ENCODE assay signal across 8 cellular contexts in the genomic region with DNA sequence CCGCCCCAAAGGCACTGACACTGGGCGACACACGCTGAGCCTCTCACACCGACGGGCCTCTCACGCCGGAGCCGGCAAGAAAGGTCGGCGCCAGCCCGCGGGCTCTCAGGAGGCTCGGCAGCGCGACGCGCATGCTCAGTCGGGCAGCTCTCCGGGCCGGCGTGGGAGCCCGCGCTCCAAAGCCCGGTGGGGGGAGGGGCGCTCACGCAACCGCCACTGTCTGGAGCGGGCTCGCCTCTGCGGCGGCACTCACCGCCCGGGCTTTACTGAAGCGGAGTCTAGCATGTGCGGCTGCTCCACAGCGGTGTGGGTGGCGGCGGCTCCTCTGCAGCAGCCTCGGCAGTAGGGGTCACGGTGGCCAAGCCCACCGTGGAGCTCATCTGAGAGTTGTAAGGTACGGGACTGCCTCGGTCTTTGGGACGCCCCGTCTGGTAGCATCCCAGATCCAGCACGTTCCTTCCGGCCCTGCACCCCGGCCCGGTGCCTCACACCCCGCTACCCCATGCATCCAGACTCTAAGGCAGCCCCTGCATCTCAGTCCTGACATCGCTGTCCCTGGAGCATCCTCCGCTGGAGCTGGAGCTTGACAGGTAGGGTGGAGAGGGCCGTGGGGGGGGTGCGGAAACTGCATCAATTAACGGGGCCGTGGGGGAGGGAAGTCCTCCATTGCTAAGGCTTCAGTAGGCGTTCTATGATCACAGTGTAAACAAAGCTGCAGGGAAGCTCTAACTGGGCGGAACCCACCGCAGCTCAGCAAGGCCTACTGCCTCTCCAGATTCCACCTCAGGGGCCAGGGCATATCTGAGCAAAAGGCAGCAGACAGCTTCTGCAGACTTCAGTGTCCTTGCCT. TPM values are rescaled to one million over a fixed set of nuclear protein-coding genes. Genes with fewer than 3 reads are reported as not detected.
DNase-seq lines count a peak whose midpoint lies in the region; ATAC-seq, FAIRE-seq and TF ChIP-seq lines count a peak whose summit lies in the region.
"Not testable (repeated sequence)": the region's sequence is repeated elsewhere in the genome, so short reads cannot be mapped to it uniquely, and the experiment has no call there.

No MANE protein-coding gene starts in this region.

- peak overlapping the region; percentile 64 for H3K27ac Mint-ChIP-seq in activated CD4-positive, alpha-beta memory T cell treated with anti-CD3 and anti-CD28 coated beads for 36 hours

- not testable (repeated sequence) for H3K36me3 Mint-ChIP-seq in activated CD4-positive, alpha-beta memory T cell treated with anti-CD3 and anti-CD28 coated beads for 36 hours

- POLR2A ChIA-PET in A549 (lab: Yijun Ruan, JAX) = interaction anchor here (0.6 kb wide), 1 partner anchor 158 kb away, joined by 5 read pairs; no protein-coding TSS in a partner anchor
- POLR2A ChIA-PET in activated CD4-positive, alpha-beta memory T cell treated with anti-CD3 and anti-CD28 coated beads for 36 hours (lab: Charles Lee) = not testable (repeated sequence)

- ATAC-seq in A549 (peak; percentile 94 to 95), GM19043 (IDR thresholded peaks at IDR 0.05; ENCODE audit: low read depth, unreplicated experiment) (peak; percentile 74), HG03108 (IDR thresholded peaks at IDR 0.05; ENCODE audit: unreplicated experiment) (peak; percentile 59)

- H3K9ac ChIP-seq in liver (ENCODE audit: low read depth in 1 of 2, low read length in 2 of 2) = not testable (repeated sequence)

- not testable (repeated sequence) for DNase-seq in A549 (ENCODE audit: low read depth in 1 of 2, low spot score in 1 of 2)
- DNase-seq in NCI-H524 (lab: John Stamatoyannopoulos, UW) (peak; percentile 31 to 58), choroid plexus epithelial cell (ENCODE audit: low read depth) (peak; percentile 33)
- DNase-seq in activated CD4-positive, alpha-beta memory T cell treated with anti-CD3 and anti-CD28 coated beads for 36 hours = peak; percentile 78
- DNase-seq in stimulated activated CD4-positive, alpha-beta T cell treated with anti-CD3 and anti-CD28 coated beads, Interleukin-1b, Interleukin-23, amount 100 ng/mL, for 24 hours (ENCODE audit: low read depth in 4 of 4, low spot score in 1 of 4) = peak; percentile 21 to 70 (median 50)

- TF ChIP-seq RAD21 in A549 (conservative IDR thresholded peaks at IDR 0.05 in 1 of 2, IDR thresholded peaks at IDR 0.05 in 1 of 2); liver (IDR thresholded peaks at IDR 0.05): not testable (repeated sequence)

- H3K27me3 ChIP-seq in liver (ENCODE audit: control insufficient read depth in 4 of 4, insufficient read depth in 4 of 4, low read length in 3 of 4) = not testable (repeated sequence)

- H3K27ac ChIP-seq in A549 = peak overlapping the region; percentile 86 to 95
- H3K27ac ChIP-seq in liver (ENCODE audit: low read depth in 1 of 2, low read length in 2 of 2) = not testable (repeated sequence)

- TF ChIP-seq EP300 in A549 (IDR thresholded peaks at IDR 0.05) = not testable (repeated sequence)

- not testable (repeated sequence) for H3K9me3 ChIP-seq in A549; liver (ENCODE audit: control insufficient read depth in 4 of 4, low read length in 3 of 4)

- not testable (repeated sequence) for H3K36me3 ChIP-seq in liver (ENCODE audit: control insufficient read depth in 4 of 4, insufficient read depth in 3 of 4, low read depth in 1 of 4, low read length in 3 of 4)

- not testable (repeated sequence) for FAIRE-seq in A549 (lab: Jason Lieb, UNC)

- not testable (repeated sequence) for TF ChIP-seq CTCF in A549 (IDR thresholded peaks at IDR 0.05); choroid plexus epithelial cell (conservative IDR thresholded peaks at IDR 0.05; ENCODE audit: low read depth, low read length); liver (IDR thresholded peaks at IDR 0.05; ENCODE audit: low read depth, low read length, missing input control)

- H3K9me3 Mint-ChIP-seq in activated CD4-positive, alpha-beta memory T cell treated with anti-CD3 and anti-CD28 coated beads for 36 hours = not testable (repeated sequence)

- peak overlapping the region; percentile 67 for H3K4me3 ChIP-seq in A549
- peak overlapping the region; percentile 45 for H3K4me3 ChIP-seq in choroid plexus epithelial cell (ENCODE audit: low read depth, low read length)
- peak overlapping the region in 2 of 3 donors; percentile 30 to 42 for H3K4me3 ChIP-seq in liver (ENCODE audit: low read depth in 1 of 3, low read length in 3 of 3)

- H3K4me1 ChIP-seq in A549; liver (ENCODE audit: control insufficient read depth in 4 of 4, insufficient read depth in 4 of 4, low read length in 3 of 4): not testable (repeated sequence)

- not testable (repeated sequence) for H3K27me3 Mint-ChIP-seq in activated CD4-positive, alpha-beta memory T cell treated with anti-CD3 and anti-CD28 coated beads for 36 hours

- intact Hi-C loops in activated CD4-positive, alpha-beta memory T cell treated with anti-CD3 and anti-CD28 coated beads for 36 hours (cut with micrococcal nuclease) = not testable (repeated sequence)

- 9% methylated on average over 6 of the region's 59 CpGs for WGBS in A549 (ENCODE audit: missing lambda C conversion rate)
- WGBS in liver = 6% methylated on average over 59 of the region's 59 CpGs

- peaks cover 38% of the 10 kb centered on the region for H3K4me1 Mint-ChIP-seq in activated CD4-positive, alpha-beta memory T cell treated with anti-CD3 and anti-CD28 coated beads for 36 hours (ENCODE audit: low read depth)

- H3K4me3 Mint-ChIP-seq in activated CD4-positive, alpha-beta memory T cell treated with anti-CD3 and anti-CD28 coated beads for 36 hours = peak overlapping the region; percentile 71

- peak overlapping the region; percentile 80 for H3K4me2 ChIP-seq in A549

- 0 out of 2 replicates have a peak, but pooled peaks have one; percentile 20 for TF ChIP-seq POLR2A in A549 (IDR thresholded peaks at IDR 0.05; ENCODE audit: low read length)

- CTCF ChIA-PET in A549 (lab: Yijun Ruan, JAX) = interaction anchor here (0.6 to 1.8 kb wide), 3 partner anchors 21 to 448 kb away, joined by 3 to 5 read pairs (median 3); no protein-coding TSS in a partner anchor
- CTCF ChIA-PET in activated CD4-positive, alpha-beta memory T cell treated with anti-CD3 and anti-CD28 coated beads for 36 hours (lab: Charles Lee) = interaction anchor here (0.6 to 3.0 kb wide), 2 partner anchors 102 to 654 kb away, joined by 3 to 9 read pairs; no protein-coding TSS in a partner anchor

TF ChIP-seq in A549, 52 proteins besides CTCF, POLR2A, EP300 and RAD21:
- TF ChIP-seq PHF8 (IDR thresholded peaks at IDR 0.05; ENCODE audit: borderline replicate concordance, low read depth) (peak; percentile 27; the same call in 1 of the 2 replicates), MAX (IDR thresholded peaks at IDR 0.05) (peak; percentile 39)
TF ChIP-seq in A549: peak in this region for 2; not testable (repeated sequence) for 50.

RNA-seq across cellular contexts. Expression of gene DHRS4L2, which starts 18.4 kb away (rescaled TPM):
- polyA plus RNA-seq in A549 (2011; rRNA removed) = 18.8 and 23.4 TPM in 2 replicates
- polyA plus RNA-seq in A549 (2012; cell fraction: cytosol; rRNA removed) = 29.7 and 29.8 TPM in 2 replicates
- polyA plus RNA-seq in A549 (2012; cell fraction: nucleus; rRNA removed) = 19.9 and 20.5 TPM in 2 replicates
- polyA plus RNA-seq in A549 (2017; fragmentation: RNase III; extraction: RNeasy Plus Mini Kit Qiagen cat#74134 plus additional on column Dnase treatment) = 25.6 to 28.1 TPM (median 27.0 TPM) in 3 replicates
- 19.1 and 19.4 TPM in 2 replicates for polyA minus RNA-seq in A549 (2011; rRNA and poly(A)+ RNA removed)
- total RNA-seq in activated CD4-positive, alpha-beta memory T cell treated with anti-CD3 and anti-CD28 coated beads for 36 hours = 10 to 100 TPM; 27.6 to 29.6 TPM
- 10 to 100 TPM; 16.7 to 56.8 TPM for total RNA-seq in liver
- polyA plus RNA-seq in liver = 10 to 100 TPM; 40.8 to 47.2 TPM

RNA-seq across cellular contexts. Expression of gene CARMIL3, which starts 44.7 kb away (rescaled TPM):
- polyA plus RNA-seq in A549 (2011; rRNA removed) (0.45 and 0.79 TPM in 2 replicates), A549 (2017; fragmentation: RNase III; extraction: RNeasy Plus Mini Kit Qiagen cat#74134 plus additional on column Dnase treatment) (0.60 to 0.98 TPM (median 0.94 TPM) in 3 replicates), liver (under 1 TPM; 0.17 TPM)
- polyA plus RNA-seq in A549 (2012; cell fraction: cytosol; rRNA removed) = 0.62 and 0.79 TPM in 2 replicates
- 3.9 and 5.3 TPM in 2 replicates for polyA plus RNA-seq in A549 (2012; cell fraction: nucleus; rRNA removed)
- 0.74 and 0.83 TPM in 2 replicates for polyA minus RNA-seq in A549 (2011; rRNA and poly(A)+ RNA removed)
- total RNA-seq in activated CD4-positive, alpha-beta memory T cell treated with anti-CD3 and anti-CD28 coated beads for 36 hours = under 1 TPM; 0.75 to 1.00 TPM
- under 1 TPM; 0.05 to 0.17 TPM for total RNA-seq in liver

RNA-seq across cellular contexts. Expression of gene DHRS4, which starts 53.5 kb away (rescaled TPM):
- polyA plus RNA-seq in A549 (2011; rRNA removed) = 26.5 and 28.5 TPM in 2 replicates
- 57.8 and 60.2 TPM in 2 replicates for polyA plus RNA-seq in A549 (2012; cell fraction: cytosol; rRNA removed)
- 39.2 and 41.7 TPM in 2 replicates for polyA plus RNA-seq in A549 (2012; cell fraction: nucleus; rRNA removed)
- 60.9 to 64.8 TPM (median 62.7 TPM) in 3 replicates for polyA plus RNA-seq in A549 (2017; fragmentation: RNase III; extraction: RNeasy Plus Mini Kit Qiagen cat#74134 plus additional on column Dnase treatment)
- 18.8 and 21.7 TPM in 2 replicates for polyA minus RNA-seq in A549 (2011; rRNA and poly(A)+ RNA removed)
- total RNA-seq in activated CD4-positive, alpha-beta memory T cell treated with anti-CD3 and anti-CD28 coated beads for 36 hours = 10 to 100 TPM; 25.7 to 27.0 TPM
- total RNA-seq in liver = 10 to 100 TPM; 53.6 to 57.7 TPM
- polyA plus RNA-seq in liver = 10 to 100 TPM; 65.3 to 70.2 TPM
